Comparison of ENCODE assay signal across 9 cellular contexts in the genomic region with DNA sequence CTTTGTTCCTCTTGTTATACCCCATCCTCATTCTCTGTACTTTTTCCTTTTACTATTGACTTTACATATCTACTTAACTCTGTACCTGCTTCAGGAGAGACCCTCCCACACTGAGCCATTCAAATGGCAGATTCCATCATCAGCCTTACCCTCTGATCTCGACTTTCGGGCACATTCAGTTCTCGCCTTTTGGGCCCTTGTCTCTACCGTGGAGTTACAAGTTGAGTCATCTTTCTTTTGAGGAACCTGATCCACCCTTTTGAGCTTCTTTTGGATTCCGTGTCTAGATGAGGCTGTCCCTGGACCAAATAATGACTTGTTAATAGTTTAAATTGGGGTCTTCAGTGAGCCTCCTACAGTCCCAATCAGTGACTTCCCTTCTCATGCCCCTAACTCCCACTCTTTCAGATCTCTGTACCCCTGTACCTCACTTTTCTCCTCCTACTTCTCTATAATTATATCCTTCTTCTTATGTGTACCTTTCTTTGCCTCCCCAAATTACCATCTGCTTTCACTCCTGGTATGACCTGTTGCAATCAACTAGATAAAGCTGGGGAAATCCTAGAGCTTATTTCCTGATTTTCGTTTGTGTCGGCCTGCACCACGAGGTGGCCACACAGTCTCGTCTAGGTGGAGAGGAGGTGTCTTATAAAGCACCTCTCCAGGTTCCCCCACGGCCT. TPM values are rescaled to one million over a fixed set of nuclear protein-coding genes. Genes with fewer than 3 reads are reported as not detected.
A peak's percentile ranks its signal among the peaks of the same experiment; 100 is the strongest.
DNase-seq lines count a peak whose midpoint lies in the region; ATAC-seq and TF ChIP-seq lines count a peak whose summit lies in the region.
"Had no signal": no experiment of that assay in that cellular context is flagged by ENCODE, and none has a peak within 500 bp of the region (broad histone marks: within the 10 kb centered on the region; RNA-seq: fewer than 3 reads in every experiment).

No MANE protein-coding gene starts in this region.

- DNase-seq in activated T-cell treated with anti-CD3 and anti-CD28 coated beads, Interleukin-2, amount 50 U/mL, for 4 hours, result no peak
- DNase-seq in activated T-cell treated with anti-CD3 and anti-CD28 coated beads for 4 hours (no peak), NOMO-1 treated with DMSO at 0.1 percent for 48 hours (lab: John Stamatoyannopoulos, UW; ENCODE audit: unreplicated experiment) (peak; percentile 48), OCI-M1 (lab: John Stamatoyannopoulos, UW) (no peak), AML-193 (lab: John Stamatoyannopoulos, UW) (no peak), NCI-H69 (lab: John Stamatoyannopoulos, UW) (no peak)

- peaks cover 30% of the 10 kb centered on the region for H3K4me1 Mint-ChIP-seq in activated T-cell treated with anti-CD3 and anti-CD28 coated beads, Interleukin-2, amount 50 U/mL, for 4 hours (ENCODE audit: low read depth)

- H3K4me1 ChIP-seq in neutrophil (ENCODE audit: control insufficient read depth in 1 of 2, insufficient read depth in 1 of 2, low read depth in 1 of 2, low read length in 1 of 2), result peaks cover 10 to 14% of the 10 kb centered on the region in 2 experiments
- H3K4me1 ChIP-seq: right atrium auricular region had no signal

- TF ChIP-seq CTCF in neutrophil (IDR thresholded peaks at IDR 0.05), result no peak

- ATAC-seq in activated T-cell treated with anti-CD3 and anti-CD28 coated beads, Interleukin-2, amount 50 U/mL, for 4 hours, result peak; percentile 69
- peak; percentile 67 for ATAC-seq in HG02610 (IDR thresholded peaks at IDR 0.05; ENCODE audit: unreplicated experiment)

- H3K36me3 ChIP-seq in neutrophil, result peaks cover 98% of the 10 kb centered on the region

- H3K4me3 Mint-ChIP-seq in activated T-cell treated with anti-CD3 and anti-CD28 coated beads, Interleukin-2, amount 50 U/mL, for 4 hours, result peak overlapping the region; percentile 2

- H3K4me3 ChIP-seq in neutrophil (ENCODE audit: low read depth in 1 of 2, low read length in 1 of 2), result no peak overlapping the region
- H3K4me3 ChIP-seq: right atrium auricular region had no signal

- peak overlapping the region; percentile 8 for H3K27ac ChIP-seq in neutrophil
- H3K27ac ChIP-seq: right atrium auricular region had no signal

- peaks cover 67% of the 10 kb centered on the region for H3K36me3 Mint-ChIP-seq in activated T-cell treated with anti-CD3 and anti-CD28 coated beads, Interleukin-2, amount 50 U/mL, for 4 hours (ENCODE audit: insufficient read depth)

- no peaks in the 10 kb centered on the region for H3K9me3 ChIP-seq in neutrophil
- H3K9me3 ChIP-seq: right atrium auricular region had no signal

- H3K27me3 Mint-ChIP-seq in activated T-cell treated with anti-CD3 and anti-CD28 coated beads, Interleukin-2, amount 50 U/mL, for 4 hours (ENCODE audit: low read depth), result no peaks in the 10 kb centered on the region

- H3K27me3 ChIP-seq in neutrophil, result no peaks in the 10 kb centered on the region
- H3K27me3 ChIP-seq: right atrium auricular region had no signal

- H3K9me3 Mint-ChIP-seq in activated T-cell treated with anti-CD3 and anti-CD28 coated beads, Interleukin-2, amount 50 U/mL, for 4 hours, result no peaks in the 10 kb centered on the region

RNA-seq across cellular contexts. Expression of a gene that starts 17.2 kb away (rescaled TPM):
- 10 to 100 TPM; 47.9 to 55.0 (median 49.1) TPM for total RNA-seq in activated T-cell treated with anti-CD3 and anti-CD28 coated beads, Interleukin-2, amount 50 U/mL, for 4 hours

RNA-seq across cellular contexts. Expression of a gene that starts 23.0 kb away (rescaled TPM):
- total RNA-seq in activated T-cell treated with anti-CD3 and anti-CD28 coated beads, Interleukin-2, amount 50 U/mL, for 4 hours, result 10 to 100 TPM; 38.4 to 50.6 (median 43.9) TPM
